Comparison of ENCODE assay signal across 1 cellular context in the genomic region with DNA sequence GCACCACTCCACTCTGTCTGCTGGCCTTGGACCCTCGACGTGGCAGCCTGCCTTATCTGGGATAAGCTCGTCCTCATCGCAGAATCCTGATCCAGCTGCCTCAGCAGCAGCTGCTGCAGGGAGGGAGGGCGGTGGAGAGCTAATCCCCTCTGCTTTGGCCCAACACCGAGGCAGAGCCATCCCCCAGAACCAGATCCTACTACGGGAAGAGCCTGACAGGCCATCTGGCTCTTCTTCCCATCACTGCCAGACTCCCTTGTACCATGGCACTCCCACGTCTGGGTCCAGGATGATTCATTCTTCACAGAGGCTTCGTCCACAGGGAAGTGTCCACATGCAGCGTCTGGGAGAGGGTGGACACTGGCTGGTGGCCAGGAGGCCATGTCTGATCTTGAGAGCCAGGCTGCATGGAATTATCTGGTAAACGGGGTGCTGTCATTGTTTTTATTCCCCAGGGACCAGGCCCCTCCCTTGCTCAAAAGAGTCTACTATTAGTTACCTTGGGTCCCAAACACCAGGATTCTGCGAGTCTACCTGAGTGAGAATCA.
TF ChIP-seq lines count a peak whose summit lies in the region.

No MANE protein-coding gene starts in this region.

TF ChIP-seq in HepG2, 621 proteins besides CTCF, POLR2A, EP300 and RAD21 (continued from another document):
- TF ChIP-seq, protein P1, sequence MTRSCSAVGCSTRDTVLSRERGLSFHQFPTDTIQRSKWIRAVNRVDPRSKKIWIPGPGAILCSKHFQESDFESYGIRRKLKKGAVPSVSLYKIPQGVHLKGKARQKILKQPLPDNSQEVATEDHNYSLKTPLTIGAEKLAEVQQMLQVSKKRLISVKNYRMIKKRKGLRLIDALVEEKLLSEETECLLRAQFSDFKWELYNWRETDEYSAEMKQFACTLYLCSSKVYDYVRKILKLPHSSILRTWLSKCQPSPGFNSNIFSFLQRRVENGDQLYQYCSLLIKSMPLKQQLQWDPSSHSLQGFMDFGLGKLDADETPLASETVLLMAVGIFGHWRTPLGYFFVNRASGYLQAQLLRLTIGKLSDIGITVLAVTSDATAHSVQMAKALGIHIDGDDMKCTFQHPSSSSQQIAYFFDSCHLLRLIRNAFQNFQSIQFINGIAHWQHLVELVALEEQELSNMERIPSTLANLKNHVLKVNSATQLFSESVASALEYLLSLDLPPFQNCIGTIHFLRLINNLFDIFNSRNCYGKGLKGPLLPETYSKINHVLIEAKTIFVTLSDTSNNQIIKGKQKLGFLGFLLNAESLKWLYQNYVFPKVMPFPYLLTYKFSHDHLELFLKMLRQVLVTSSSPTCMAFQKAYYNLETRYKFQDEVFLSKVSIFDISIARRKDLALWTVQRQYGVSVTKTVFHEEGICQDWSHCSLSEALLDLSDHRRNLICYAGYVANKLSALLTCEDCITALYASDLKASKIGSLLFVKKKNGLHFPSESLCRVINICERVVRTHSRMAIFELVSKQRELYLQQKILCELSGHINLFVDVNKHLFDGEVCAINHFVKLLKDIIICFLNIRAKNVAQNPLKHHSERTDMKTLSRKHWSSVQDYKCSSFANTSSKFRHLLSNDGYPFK (CRISPR knock-in tag; IDR thresholded peaks at IDR 0.05; ENCODE audit: borderline replicate concordance) = no peak
- no peak for TF ChIP-seq NFIB (CRISPR knock-in tag; IDR thresholded peaks at IDR 0.05; ENCODE audit: borderline replicate concordance)
- no peak for TF ChIP-seq SALL2 (CRISPR knock-in tag; IDR thresholded peaks at IDR 0.05)
